ENCODE assay signal across 1 cellular context in genomic region chr10:132984801-132985545, GRCh38.
TF ChIP-seq lines count a peak whose summit lies in the region.

No MANE protein-coding gene starts in this region.

TF ChIP-seq in IMR-90, 13 proteins besides CTCF, POLR2A, EP300 and RAD21 (continued from another document):
- TF ChIP-seq MAZ (IDR thresholded peaks at IDR 0.05; ENCODE audit: borderline replicate concordance, low read depth, low read length) = no peak
- TF ChIP-seq RCOR1 (IDR thresholded peaks at IDR 0.05; ENCODE audit: insufficient replicate concordance, low read length) = no peak
